Comparison of ENCODE assay signal across 21 cellular contexts in the genomic region with DNA sequence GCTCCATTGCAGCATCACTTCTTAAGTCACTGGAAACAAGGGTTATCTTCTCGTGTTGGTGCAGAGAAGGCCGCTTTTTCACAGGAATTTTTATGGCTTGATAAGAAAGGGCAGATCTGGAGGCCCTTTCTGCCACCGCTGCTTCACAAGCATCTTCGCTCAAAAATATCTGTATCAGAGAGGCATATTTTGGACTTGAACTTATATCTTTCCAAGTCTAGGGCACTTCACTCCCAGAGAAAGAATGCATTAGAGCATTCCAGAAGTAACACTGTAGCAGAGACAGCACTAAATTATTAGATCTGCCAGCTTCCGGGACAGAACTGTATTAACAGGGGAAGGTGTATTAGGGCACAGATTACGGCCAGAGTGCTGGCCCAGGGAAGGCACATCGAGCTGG.
DNase-seq lines count a peak whose midpoint lies in the region; ATAC-seq and TF ChIP-seq lines count a peak whose summit lies in the region.
"Had no signal": no experiment of that assay in that cellular context is flagged by ENCODE, and none has a peak within 500 bp of the region (broad histone marks: within the 10 kb centered on the region; RNA-seq: fewer than 3 reads in every experiment).

No MANE protein-coding gene starts in this region.

- no peak overlapping the region for H3K4me3 Mint-ChIP-seq in activated CD4-positive, alpha-beta T cell treated with anti-CD3 and anti-CD28 coated beads for 36 hours
- H3K4me3 Mint-ChIP-seq: WTC11 had no signal

- intact Hi-C loops in activated CD4-positive, alpha-beta T cell treated with anti-CD3 and anti-CD28 coated beads for 36 hours (cut with DNase I, micrococcal nuclease) = no loop called here
- intact Hi-C loops in vagina (cut with DNase I) = no loop called here

- peaks cover 57% of the 10 kb centered on the region for H3K4me1 Mint-ChIP-seq in activated CD4-positive, alpha-beta T cell treated with anti-CD3 and anti-CD28 coated beads for 36 hours

- no peak for DNase-seq in activated CD4-positive, alpha-beta T cell treated with anti-CD3 and anti-CD28 coated beads for 36 hours
- no peak for DNase-seq in activated CD4-positive, alpha-beta T cell treated with anti-CD3 and anti-CD28 coated beads for 48 hours
- DNase-seq in HuH-7 (ENCODE audit: low spot score) (peak; percentile 50), fibroblast of villous mesenchyme (ENCODE audit: low read depth) (peak; percentile 81), omental fat pad (ENCODE audit: low spot score) (no peak), vagina (ENCODE audit: extremely low spot score in 2 of 2) (no peak), DMS79 (lab: John Stamatoyannopoulos, UW) (no peak)
- DNase-seq in effector CD8-positive, alpha-beta T cell (lab: John Stamatoyannopoulos, UW) = no peak
- DNase-seq: activated effector memory CD4-positive, alpha-beta T cell treated with anti-CD3 and anti-CD28 coated beads, Interleukin-2, amount 50 U/mL, for 16 hours; effector memory CD8-positive, alpha-beta T cell; glutamatergic neuron; KBM-7; NCI-H1694 treated with DMSO at 0.1 percent for 48 hours; NCI-H345; posterior cingulate gyrus; stimulated activated CD4-positive, alpha-beta T cell treated with anti-CD3 and anti-CD28 coated beads, Interleukin-2, amount 100 ng/mL, for 24 hours had no signal

- peaks cover 85% of the 10 kb centered on the region for H3K36me3 Mint-ChIP-seq in activated CD4-positive, alpha-beta T cell treated with anti-CD3 and anti-CD28 coated beads for 36 hours (ENCODE audit: low read depth)

- TF ChIP-seq CTCF in fibroblast of villous mesenchyme (IDR thresholded peaks at IDR 0.05; ENCODE audit: insufficient read depth, low read depth, low read length) = no peak
- no peak for TF ChIP-seq CTCF in omental fat pad (IDR thresholded peaks at IDR 0.05)
- no peak for TF ChIP-seq CTCF in vagina (IDR thresholded peaks at IDR 0.05)

- H3K27me3 Mint-ChIP-seq in activated CD4-positive, alpha-beta T cell treated with anti-CD3 and anti-CD28 coated beads for 36 hours = no peaks in the 10 kb centered on the region
- H3K27me3 Mint-ChIP-seq: effector memory CD8-positive, alpha-beta T cell had no signal

- no peaks in the 10 kb centered on the region for H3K36me3 ChIP-seq in vagina
- H3K36me3 ChIP-seq: HAP-1 had no signal

- H3K4me3 ChIP-seq in fibroblast of villous mesenchyme (ENCODE audit: low read depth, low read length) (no peak overlapping the region), vagina (no peak overlapping the region)
- H3K4me3 ChIP-seq: BLaER1 treated with 17β-estradiol and CSF1 and Interleukin-3, amounts not matched to agents 10 nM and 100 nM; HAP-1 had no signal

- H3K4me1 ChIP-seq in vagina = peaks cover 5% of the 10 kb centered on the region
- H3K4me1 ChIP-seq: HAP-1 had no signal

- peak overlapping the region; percentile 51 for H3K27ac Mint-ChIP-seq in activated CD4-positive, alpha-beta T cell treated with anti-CD3 and anti-CD28 coated beads for 36 hours
- H3K27ac Mint-ChIP-seq: WTC11 had no signal

- CTCF ChIA-PET in activated CD4-positive, alpha-beta T cell treated with anti-CD3 and anti-CD28 coated beads for 36 hours (lab: Charles Lee) = interaction anchor here (0.5 to 1.3 kb wide), 2 partner anchors 15 to 50 kb away, joined by 3 to 5 read pairs; no protein-coding TSS in a partner anchor

- no peak overlapping the region for H3K27ac ChIP-seq in vagina
- H3K27ac ChIP-seq: BLaER1 treated with 17β-estradiol and CSF1 and Interleukin-3, amounts not matched to agents 10 nM and 100 nM had no signal

- H3K9me3 Mint-ChIP-seq in activated CD4-positive, alpha-beta T cell treated with anti-CD3 and anti-CD28 coated beads for 36 hours (ENCODE audit: low read depth) = peaks cover 7% of the 10 kb centered on the region
- H3K9me3 Mint-ChIP-seq: effector memory CD8-positive, alpha-beta T cell; WTC11 had no signal

- no peak for TF ChIP-seq POLR2A in vagina (IDR thresholded peaks at IDR 0.05)

- no peaks in the 10 kb centered on the region for H3K9me3 ChIP-seq in vagina
- H3K9me3 ChIP-seq: HAP-1 had no signal

- POLR2A ChIA-PET in activated CD4-positive, alpha-beta T cell treated with anti-CD3 and anti-CD28 coated beads for 36 hours (lab: Charles Lee) = no interaction called here

- H3K27me3 ChIP-seq in vagina = no peaks in the 10 kb centered on the region
- H3K27me3 ChIP-seq: BLaER1 treated with 17β-estradiol and CSF1 and Interleukin-3, amounts not matched to agents 10 nM and 100 nM had no signal

- ATAC-seq in activated CD4-positive, alpha-beta T cell treated with anti-CD3 and anti-CD28 coated beads for 36 hours = no peak
- peak; percentile 62 for ATAC-seq in omental fat pad (ENCODE audit: low FRiP score)
- ATAC-seq: effector memory CD8-positive, alpha-beta T cell; left lobe of liver; Panc1; WTC11 had no signal

Comparison
In these comparisons a context has a peak if more than half of its experiments do, and no peak if none do; other contexts are left out.
1. DNase-seq: peak in HuH-7 (single experiment) and fibroblast of villous mesenchyme (single experiment); none in activated CD4-positive, alpha-beta T cell treated with anti-CD3 and anti-CD28 coated beads for 36 hours (single experiment), activated CD4-positive, alpha-beta T cell treated with anti-CD3 and anti-CD28 coated beads for 48 hours (single experiment), omental fat pad (single experiment), vagina (0 of 2), effector CD8-positive, alpha-beta T cell (single experiment) and DMS79 (single experiment).